Comparison of ENCODE assay signal across 9 cellular contexts in genomic region chr2:84940088-84940470, GRCh38. TPM values are rescaled to one million over a fixed set of nuclear protein-coding genes. Genes with fewer than 3 reads are reported as not detected.
DNase-seq lines count a peak whose midpoint lies in the region; ATAC-seq and TF ChIP-seq lines count a peak whose summit lies in the region.
"Had no signal": no experiment of that assay in that cellular context is flagged by ENCODE, and none has a peak within 500 bp of the region (broad histone marks: within the 10 kb centered on the region; RNA-seq: fewer than 3 reads in every experiment).

No MANE protein-coding gene starts in this region.

- H3K27me3 ChIP-seq in foreskin keratinocyte, result no peaks in the 10 kb centered on the region

- H3K27me3 Mint-ChIP-seq in Calu3 (ENCODE audit: unreplicated experiment) (no peaks in the 10 kb centered on the region), IgD-negative memory B cell (peaks cover 2% of the 10 kb centered on the region)

- intact Hi-C loops in Calu3 (cut with micrococcal nuclease; ENCODE audit: unreplicated experiment), result no loop called here

- H3K27ac Mint-ChIP-seq in Calu3 (ENCODE audit: unreplicated experiment) (peak overlapping the region; percentile 62), IgD-negative memory B cell (peak overlapping the region; percentile 93 to 97 (median 96))

- peaks cover 9% of the 10 kb centered on the region for H3K4me1 ChIP-seq in foreskin keratinocyte

- ATAC-seq in GM21390 (IDR thresholded peaks at IDR 0.05; ENCODE audit: unreplicated experiment) (peak; percentile 4), foreskin keratinocyte (no peak)

- H3K36me3 Mint-ChIP-seq in Calu3 (ENCODE audit: insufficient read depth, unreplicated experiment) (peaks cover 11% of the 10 kb centered on the region), IgD-negative memory B cell (no peaks in the 10 kb centered on the region)

- H3K4me1 Mint-ChIP-seq in Calu3 (ENCODE audit: low read depth, unreplicated experiment) (peaks cover 27% of the 10 kb centered on the region), IgD-negative memory B cell (peaks cover 41 to 43% (median 41%) of the 10 kb centered on the region in 3 donors)

- BruUV-seq in Calu3 (replicated peaks; lab: Mats Ljungman, UMichigan), result TSS peak; percentile 55

- H3K9me3 Mint-ChIP-seq in Calu3 (ENCODE audit: low read depth, unreplicated experiment), result no peaks in the 10 kb centered on the region
- no peaks in the 10 kb centered on the region for H3K9me3 Mint-ChIP-seq in IgD-negative memory B cell

- TF ChIP-seq CTCF in Calu3 (IDR thresholded peaks at IDR 0.05; ENCODE audit: unreplicated experiment) (no peak), foreskin keratinocyte (conservative IDR thresholded peaks at IDR 0.05) (no peak)

- CTCF ChIA-PET in Calu3 (lab: Charles Lee), result interaction anchor here (0.6 to 1.4 kb wide), 4 partner anchors 14 to 193 kb away, joined by 3 to 6 read pairs (median 4); no protein-coding TSS in a partner anchor

- H3K4me3 Mint-ChIP-seq in Calu3 (ENCODE audit: low read depth, unreplicated experiment), result no peak overlapping the region
- peak overlapping the region; percentile 76 to 97 (median 84) for H3K4me3 Mint-ChIP-seq in IgD-negative memory B cell

- DNase-seq in Calu3, result no peak
- no peak for DNase-seq in foreskin keratinocyte
- DNase-seq in DMS 273 (lab: John Stamatoyannopoulos, UW; ENCODE audit: unreplicated experiment), result no peak
- DNase-seq in GM03348 (ENCODE audit: low spot score), result no peak
- no peak for DNase-seq in activated effector memory CD4-positive, alpha-beta T cell treated with Interleukin-2 at 50 U/mL for 16 hours
- DNase-seq in cerebellar cortex (ENCODE audit: low spot score), result no peak
- DNase-seq: kidney glomerular epithelial cell had no signal

- H3K27ac ChIP-seq in foreskin keratinocyte, result peak overlapping the region; percentile 6

RNA-seq across cellular contexts. Expression of gene KCMF1, which starts 30.9 kb away (rescaled TPM):
- total RNA-seq in Calu3 (2022) (68.0 and 69.8 TPM in 2 replicates), foreskin keratinocyte (67.3 and 68.2 TPM in 2 replicates)
- polyA plus RNA-seq in IgD-negative memory B cell (17.6 TPM), foreskin keratinocyte (37.8 and 42.1 TPM in 2 replicates)

RNA-seq across cellular contexts. Expression of gene TMSB10, which starts 34.6 kb away (rescaled TPM):
- 1,316 and 1,437 TPM in 2 replicates for total RNA-seq in Calu3 (2022)
- polyA plus RNA-seq in IgD-negative memory B cell, result 6,394 TPM
- total RNA-seq in foreskin keratinocyte, result 7,809 and 8,573 TPM in 2 replicates
- 12,196 and 12,994 TPM in 2 replicates for polyA plus RNA-seq in foreskin keratinocyte

RNA-seq across cellular contexts. Expression of gene TRABD2A, which starts 59.2 kb away (rescaled TPM):
- total RNA-seq in Calu3 (2022) (0.68 and 1.2 TPM in 2 replicates), foreskin keratinocyte (1.1 and 1.5 TPM in 2 replicates)
- polyA plus RNA-seq in IgD-negative memory B cell (5.7 TPM), foreskin keratinocyte (0.45 and 1.6 TPM in 2 replicates)
